1 cellular context compared by ENCODE assay signal in genomic region chr10:63465293-63466167, GRCh38.
TF ChIP-seq lines count a peak whose summit lies in the region.

A gene with protein sequence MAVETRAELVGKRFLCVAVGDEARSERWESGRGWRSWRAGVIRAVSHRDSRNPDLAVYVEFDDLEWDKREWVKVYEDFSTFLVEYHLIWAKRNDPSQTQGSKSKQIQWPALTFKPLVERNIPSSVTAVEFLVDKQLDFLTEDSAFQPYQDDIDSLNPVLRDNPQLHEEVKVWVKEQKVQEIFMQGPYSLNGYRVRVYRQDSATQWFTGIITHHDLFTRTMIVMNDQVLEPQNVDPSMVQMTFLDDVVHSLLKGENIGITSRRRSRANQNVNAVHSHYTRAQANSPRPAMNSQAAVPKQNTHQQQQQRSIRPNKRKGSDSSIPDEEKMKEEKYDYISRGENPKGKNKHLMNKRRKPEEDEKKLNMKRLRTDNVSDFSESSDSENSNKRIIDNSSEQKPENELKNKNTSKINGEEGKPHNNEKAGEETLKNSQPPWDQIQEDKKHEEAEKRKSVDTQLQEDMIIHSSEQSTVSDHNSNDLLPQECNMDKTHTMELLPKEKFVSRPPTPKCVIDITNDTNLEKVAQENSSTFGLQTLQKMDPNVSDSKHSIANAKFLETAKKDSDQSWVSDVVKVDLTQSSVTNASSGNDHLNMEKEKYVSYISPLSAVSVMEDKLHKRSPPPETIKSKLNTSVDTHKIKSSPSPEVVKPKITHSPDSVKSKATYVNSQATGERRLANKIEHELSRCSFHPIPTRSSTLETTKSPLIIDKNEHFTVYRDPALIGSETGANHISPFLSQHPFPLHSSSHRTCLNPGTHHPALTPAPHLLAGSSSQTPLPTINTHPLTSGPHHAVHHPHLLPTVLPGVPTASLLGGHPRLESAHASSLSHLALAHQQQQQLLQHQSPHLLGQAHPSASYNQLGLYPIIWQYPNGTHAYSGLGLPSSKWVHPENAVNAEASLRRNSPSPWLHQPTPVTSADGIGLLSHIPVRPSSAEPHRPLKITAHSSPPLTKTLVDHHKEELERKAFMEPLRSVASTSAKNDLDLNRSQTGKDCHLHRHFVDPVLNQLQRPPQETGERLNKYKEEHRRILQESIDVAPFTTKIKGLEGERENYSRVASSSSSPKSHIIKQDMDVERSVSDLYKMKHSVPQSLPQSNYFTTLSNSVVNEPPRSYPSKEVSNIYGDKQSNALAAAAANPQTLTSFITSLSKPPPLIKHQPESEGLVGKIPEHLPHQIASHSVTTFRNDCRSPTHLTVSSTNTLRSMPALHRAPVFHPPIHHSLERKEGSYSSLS (N-terminal part only) (minus strand): TSS chr10:63465977. CDS start chr10:63465662, 315 bp downstream.

TF ChIP-seq in HepG2, 621 proteins besides CTCF, POLR2A, EP300 and RAD21 (continued from another document and continues in another):
- no peak for TF ChIP-seq AFF4 (CRISPR knock-in tag; IDR thresholded peaks at IDR 0.05)
- 0 out of 2 replicates have a peak, but pooled peaks have one; percentile 27 for TF ChIP-seq NFE2L2 (IDR thresholded peaks at IDR 0.05; ENCODE audit: low read length)
- TF ChIP-seq SMYD3 (CRISPR knock-in tag; IDR thresholded peaks at IDR 0.05) = no peak
- TF ChIP-seq, protein P1, sequence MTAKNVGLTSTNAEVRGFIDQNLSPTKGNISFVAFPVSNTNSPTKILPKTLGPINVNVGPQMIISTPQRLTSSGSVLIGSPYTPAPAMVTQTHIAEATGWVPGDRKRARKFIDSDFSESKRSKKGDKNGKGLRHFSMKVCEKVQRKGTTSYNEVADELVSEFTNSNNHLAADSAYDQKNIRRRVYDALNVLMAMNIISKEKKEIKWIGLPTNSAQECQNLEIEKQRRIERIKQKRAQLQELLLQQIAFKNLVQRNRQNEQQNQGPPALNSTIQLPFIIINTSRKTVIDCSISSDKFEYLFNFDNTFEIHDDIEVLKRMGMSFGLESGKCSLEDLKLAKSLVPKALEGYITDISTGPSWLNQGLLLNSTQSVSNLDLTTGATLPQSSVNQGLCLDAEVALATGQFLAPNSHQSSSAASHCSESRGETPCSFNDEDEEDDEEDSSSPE (CRISPR knock-in tag; IDR thresholded peaks at IDR 0.05) = peak; percentile 43; the same call in 1 of the 2 replicates
- TF ChIP-seq, protein P2, sequence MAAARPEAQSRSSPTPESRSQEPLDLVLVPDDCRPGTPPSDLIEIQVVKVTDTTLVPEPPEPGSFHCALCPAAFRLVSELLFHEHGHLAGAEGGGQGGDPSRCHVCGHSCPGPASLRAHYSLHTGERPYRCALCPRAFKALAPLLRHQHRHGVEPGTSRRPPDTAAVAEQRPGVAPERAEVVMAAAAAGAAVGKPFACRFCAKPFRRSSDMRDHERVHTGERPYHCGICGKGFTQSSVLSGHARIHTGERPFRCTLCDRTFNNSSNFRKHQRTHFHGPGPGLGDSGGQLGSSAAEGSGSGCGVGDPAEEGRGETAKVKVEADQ (CRISPR knock-in tag; IDR thresholded peaks at IDR 0.05; ENCODE audit: borderline replicate concordance) = no peak
- no peak for TF ChIP-seq DBP (CRISPR knock-in tag; IDR thresholded peaks at IDR 0.05; ENCODE audit: not compliant biosample characterization)
- TF ChIP-seq NONO (IDR thresholded peaks at IDR 0.05) = no peak
- TF ChIP-seq NONO (CRISPR knock-in tag; conservative IDR thresholded peaks at IDR 0.05) = peak; percentile 67
- peak; percentile 81 for TF ChIP-seq ZC3H13 (CRISPR knock-in tag; IDR thresholded peaks at IDR 0.05)
- TF ChIP-seq FIP1L1 (IDR thresholded peaks at IDR 0.05; ENCODE audit: borderline replicate concordance, insufficient read depth, low read depth, low read length) = 0 out of 2 replicates have a peak, but pooled peaks have one; percentile 59
- no peak for TF ChIP-seq ZNF75D (CRISPR knock-in tag; IDR thresholded peaks at IDR 0.05; ENCODE audit: borderline replicate concordance)
- TF ChIP-seq, protein P3, sequence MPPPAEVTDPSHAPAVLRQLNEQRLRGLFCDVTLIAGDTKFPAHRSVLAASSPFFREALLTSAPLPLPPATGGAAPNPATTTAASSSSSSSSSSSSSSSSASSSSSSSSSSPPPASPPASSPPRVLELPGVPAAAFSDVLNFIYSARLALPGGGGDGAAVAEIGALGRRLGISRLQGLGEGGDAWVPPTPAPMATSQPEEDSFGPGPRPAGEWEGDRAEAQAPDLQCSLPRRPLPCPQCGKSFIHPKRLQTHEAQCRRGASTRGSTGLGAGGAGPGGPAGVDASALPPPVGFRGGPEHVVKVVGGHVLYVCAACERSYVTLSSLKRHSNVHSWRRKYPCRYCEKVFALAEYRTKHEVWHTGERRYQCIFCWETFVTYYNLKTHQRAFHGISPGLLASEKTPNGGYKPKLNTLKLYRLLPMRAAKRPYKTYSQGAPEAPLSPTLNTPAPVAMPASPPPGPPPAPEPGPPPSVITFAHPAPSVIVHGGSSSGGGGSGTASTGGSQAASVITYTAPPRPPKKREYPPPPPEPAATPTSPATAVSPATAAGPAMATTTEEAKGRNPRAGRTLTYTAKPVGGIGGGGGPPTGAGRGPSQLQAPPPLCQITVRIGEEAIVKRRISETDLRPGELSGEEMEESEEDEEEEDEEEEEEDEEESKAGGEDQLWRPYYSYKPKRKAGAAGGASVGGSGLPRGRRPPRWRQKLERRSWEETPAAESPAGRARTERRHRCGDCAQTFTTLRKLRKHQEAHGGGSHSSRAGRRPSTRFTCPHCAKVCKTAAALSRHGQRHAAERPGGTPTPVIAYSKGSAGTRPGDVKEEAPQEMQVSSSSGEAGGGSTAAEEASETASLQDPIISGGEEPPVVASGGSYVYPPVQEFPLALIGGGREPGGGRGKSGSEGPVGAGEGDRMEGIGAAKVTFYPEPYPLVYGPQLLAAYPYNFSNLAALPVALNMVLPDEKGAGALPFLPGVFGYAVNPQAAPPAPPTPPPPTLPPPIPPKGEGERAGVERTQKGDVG (CRISPR knock-in tag; IDR thresholded peaks at IDR 0.05; ENCODE audit: borderline replicate concordance) = no peak
- TF ChIP-seq ATF6 (CRISPR knock-in tag; conservative IDR thresholded peaks at IDR 0.05) = no peak; the same call in 1 of the 2 replicates
- TF ChIP-seq ZNF720 (CRISPR knock-in tag; IDR thresholded peaks at IDR 0.05) = no peak
- no peak for TF ChIP-seq ZNF253 (CRISPR knock-in tag; IDR thresholded peaks at IDR 0.05; ENCODE audit: borderline replicate concordance)
- TF ChIP-seq HHEX (CRISPR knock-in tag; IDR thresholded peaks at IDR 0.05) = no peak
- TF ChIP-seq MTF2 (CRISPR knock-in tag; IDR thresholded peaks at IDR 0.05; ENCODE audit: borderline replicate concordance) = peak; percentile 81; the same call in 1 of the 2 replicates
- TF ChIP-seq ZNF782 (CRISPR knock-in tag; IDR thresholded peaks at IDR 0.05; ENCODE audit: borderline replicate concordance) = no peak
- TF ChIP-seq, protein P4, sequence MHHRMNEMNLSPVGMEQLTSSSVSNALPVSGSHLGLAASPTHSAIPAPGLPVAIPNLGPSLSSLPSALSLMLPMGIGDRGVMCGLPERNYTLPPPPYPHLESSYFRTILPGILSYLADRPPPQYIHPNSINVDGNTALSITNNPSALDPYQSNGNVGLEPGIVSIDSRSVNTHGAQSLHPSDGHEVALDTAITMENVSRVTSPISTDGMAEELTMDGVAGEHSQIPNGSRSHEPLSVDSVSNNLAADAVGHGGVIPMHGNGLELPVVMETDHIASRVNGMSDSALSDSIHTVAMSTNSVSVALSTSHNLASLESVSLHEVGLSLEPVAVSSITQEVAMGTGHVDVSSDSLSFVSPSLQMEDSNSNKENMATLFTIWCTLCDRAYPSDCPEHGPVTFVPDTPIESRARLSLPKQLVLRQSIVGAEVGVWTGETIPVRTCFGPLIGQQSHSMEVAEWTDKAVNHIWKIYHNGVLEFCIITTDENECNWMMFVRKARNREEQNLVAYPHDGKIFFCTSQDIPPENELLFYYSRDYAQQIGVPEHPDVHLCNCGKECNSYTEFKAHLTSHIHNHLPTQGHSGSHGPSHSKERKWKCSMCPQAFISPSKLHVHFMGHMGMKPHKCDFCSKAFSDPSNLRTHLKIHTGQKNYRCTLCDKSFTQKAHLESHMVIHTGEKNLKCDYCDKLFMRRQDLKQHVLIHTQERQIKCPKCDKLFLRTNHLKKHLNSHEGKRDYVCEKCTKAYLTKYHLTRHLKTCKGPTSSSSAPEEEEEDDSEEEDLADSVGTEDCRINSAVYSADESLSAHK (CRISPR knock-in tag; IDR thresholded peaks at IDR 0.05; ENCODE audit: borderline replicate concordance) = 0 out of 2 replicates have a peak, but pooled peaks have one; percentile 32
- TF ChIP-seq FOXA3 (CRISPR knock-in tag; IDR thresholded peaks at IDR 0.05) = peak; percentile 55; the same call in 1 of the 2 replicates
- TF ChIP-seq CENPT (CRISPR knock-in tag; IDR thresholded peaks at IDR 0.05; ENCODE audit: low read depth) = no peak; the same call in 1 of the 2 replicates
- TF ChIP-seq DMAP1 (CRISPR knock-in tag; IDR thresholded peaks at IDR 0.05) = peak; percentile 56; the same call in 1 of the 2 replicates
- TF ChIP-seq ELF3 (CRISPR knock-in tag; IDR thresholded peaks at IDR 0.05) = peak; percentile 48; the same call in 1 of the 2 replicates
- TF ChIP-seq FOXO1 (CRISPR knock-in tag; IDR thresholded peaks at IDR 0.05) = peak; percentile 6; the same call in 1 of the 2 replicates
- TF ChIP-seq SNAPC2 (CRISPR knock-in tag; IDR thresholded peaks at IDR 0.05) = no peak
- peak; percentile 87 for TF ChIP-seq ZNF768 (CRISPR knock-in tag; IDR thresholded peaks at IDR 0.05)
- no peak for TF ChIP-seq HMG20A (CRISPR knock-in tag; IDR thresholded peaks at IDR 0.05; ENCODE audit: borderline replicate concordance)
- no peak; the same call in 1 of the 2 replicates for TF ChIP-seq YEATS2 (CRISPR knock-in tag; IDR thresholded peaks at IDR 0.05; ENCODE audit: borderline replicate concordance)
- no peak for TF ChIP-seq NCOA2 (CRISPR knock-in tag; IDR thresholded peaks at IDR 0.05)
- TF ChIP-seq ZFY (CRISPR knock-in tag; IDR thresholded peaks at IDR 0.05) = peak; percentile 54
- no peak for TF ChIP-seq ATF2 (CRISPR knock-in tag; IDR thresholded peaks at IDR 0.05)
- TF ChIP-seq ZNF34 (CRISPR knock-in tag; IDR thresholded peaks at IDR 0.05; ENCODE audit: borderline replicate concordance) = peak; percentile 67; the same call in 1 of the 2 replicates
- no peak for TF ChIP-seq NR3C1 (CRISPR knock-in tag; IDR thresholded peaks at IDR 0.05)
- peak; percentile 57 for TF ChIP-seq ZNF780A (CRISPR knock-in tag; IDR thresholded peaks at IDR 0.05)
- TF ChIP-seq ESRRA (CRISPR knock-in tag; IDR thresholded peaks at IDR 0.05; ENCODE audit: low read depth) = 0 out of 2 replicates have a peak, but pooled peaks have one; percentile 18
- TF ChIP-seq ZBTB1 (CRISPR knock-in tag; IDR thresholded peaks at IDR 0.05; ENCODE audit: borderline replicate concordance) = no peak
